Comparison of ENCODE assay signal across 21 cellular contexts in the genomic region with DNA sequence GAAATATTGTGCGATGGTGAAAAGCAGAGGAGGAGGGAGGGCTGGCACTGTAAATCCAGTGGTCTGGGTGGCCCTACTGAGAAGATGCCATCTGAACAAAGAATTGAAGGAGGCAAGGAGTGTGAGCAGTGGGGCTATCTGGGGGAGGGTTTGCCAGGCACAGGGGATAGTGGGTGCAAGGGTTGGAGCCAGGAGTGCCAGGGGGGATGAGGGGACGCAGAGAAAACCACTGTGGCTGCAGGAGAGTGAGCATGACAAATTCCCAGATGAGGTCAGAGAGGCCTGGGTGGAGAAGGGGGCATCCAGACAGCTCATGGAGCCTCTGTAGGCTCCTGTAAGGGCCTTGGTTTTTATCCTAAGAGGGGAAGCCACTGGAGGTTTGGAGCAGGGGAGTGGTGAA. TPM values are rescaled to one million over a fixed set of nuclear protein-coding genes. Genes with fewer than 3 reads are reported as not detected.
DNase-seq lines count a peak whose midpoint lies in the region; ATAC-seq and TF ChIP-seq lines count a peak whose summit lies in the region.
"Had no signal": no experiment of that assay in that cellular context is flagged by ENCODE, and none has a peak within 500 bp of the region (broad histone marks: within the 10 kb centered on the region; RNA-seq: fewer than 3 reads in every experiment).

No MANE protein-coding gene starts in this region.

- no peak for ATAC-seq in activated T-helper 17 cell treated with anti-CD3 and anti-CD28 coated beads, Interleukin-2, amount 50 U/mL, for 72 hours (replicated peaks)
- ATAC-seq in left ventricle myocardium superior, result no peak
- ATAC-seq: heart right ventricle; left lung; PC-3; stimulated activated naive CD8-positive, alpha-beta T cell treated with anti-CD3 and anti-CD28 coated beads, Interleukin-15, amount 100 ng/mL, for 72 hours had no signal

- POLR2A ChIA-PET in Caco-2 (lab: Charles Lee), result interaction anchor here (0.6 kb wide), 1 partner anchor 503 kb away, joined by 4 read pairs; the partner anchor contains the start of gene TAC4

- H3K4me1 Mint-ChIP-seq in T-helper 2 cell treated with Interferon-gamma antibody and Interleukin-4, amounts not matched to agents 5 μg/mL and 100 μg/mL, for 36 hours (ENCODE audit: low read depth), result peaks cover 19% of the 10 kb centered on the region
- H3K4me1 Mint-ChIP-seq in Caco-2 (ENCODE audit: low read depth, unreplicated experiment) (peaks cover 14% of the 10 kb centered on the region), nephron progenitor cell (peaks cover 44% of the 10 kb centered on the region)
- H3K4me1 Mint-ChIP-seq in activated T-helper 17 cell treated with anti-CD3 and anti-CD28 coated beads, Interleukin-2, amount 50 U/mL, for 72 hours, result peaks cover 24% of the 10 kb centered on the region

- CTCF ChIA-PET in Caco-2 (lab: Charles Lee), result interaction anchor here (1.9 kb wide), 1 partner anchor 12 kb away, joined by 7 read pairs; no protein-coding TSS in a partner anchor

- H3K4me3 Mint-ChIP-seq in T-helper 2 cell treated with Interferon-gamma antibody and Interleukin-4, amounts not matched to agents 5 μg/mL and 100 μg/mL, for 36 hours, result no peak overlapping the region
- no peak overlapping the region for H3K4me3 Mint-ChIP-seq in Caco-2 (ENCODE audit: unreplicated experiment)
- H3K4me3 Mint-ChIP-seq in activated T-helper 17 cell treated with anti-CD3 and anti-CD28 coated beads, Interleukin-2, amount 50 U/mL, for 72 hours, result no peak overlapping the region
- no peak overlapping the region for H3K4me3 Mint-ChIP-seq in nephron progenitor cell
- H3K4me3 Mint-ChIP-seq: activated B cell treated with CpG ODN at 0.5 μM for 24 hours; B cell; stimulated activated naive CD8-positive, alpha-beta T cell treated with anti-CD3 and anti-CD28 coated beads, Interleukin-15, amount 100 ng/mL, for 72 hours had no signal

- no peaks in the 10 kb centered on the region for H3K9me3 Mint-ChIP-seq in T-helper 2 cell treated with Interferon-gamma antibody and Interleukin-4, amounts not matched to agents 5 μg/mL and 100 μg/mL, for 36 hours
- H3K9me3 Mint-ChIP-seq in Caco-2 (ENCODE audit: unreplicated experiment) (no peaks in the 10 kb centered on the region), nephron progenitor cell (no peaks in the 10 kb centered on the region)
- H3K9me3 Mint-ChIP-seq in activated T-helper 17 cell treated with anti-CD3 and anti-CD28 coated beads, Interleukin-2, amount 50 U/mL, for 72 hours, result no peaks in the 10 kb centered on the region
- H3K9me3 Mint-ChIP-seq: activated B cell treated with CpG ODN at 0.5 μM for 24 hours; stimulated activated naive CD8-positive, alpha-beta T cell treated with anti-CD3 and anti-CD28 coated beads, Interleukin-15, amount 100 ng/mL, for 72 hours had no signal

- DNase-seq in T-helper 2 cell treated with Interferon-gamma antibody and Interleukin-4, amounts not matched to agents 5 μg/mL and 100 μg/mL, for 36 hours (ENCODE audit: low spot score), result no peak
- no peak for DNase-seq in T-helper 2 cell
- DNase-seq in Caco-2, result peak in 1 of 2 experiments; percentile 34
- DNase-seq in nephron progenitor cell, result no peak
- no peak for DNase-seq in NOMO-1 treated with dmso at 0.1 percent for 144 hours (lab: John Stamatoyannopoulos, UW; ENCODE audit: unreplicated experiment)
- no peak for DNase-seq in left ventricle myocardium superior
- DNase-seq in pons (ENCODE audit: low spot score), result no peak
- DNase-seq: activated B cell treated with CpG ODN at 0.5 μM for 24 hours; brain microvascular endothelial cell; cortex of kidney; heart right ventricle; NCI-H1048; NCI-H1930; PC-3; small intestine; stimulated activated naive CD8-positive, alpha-beta T cell treated with anti-CD3 and anti-CD28 coated beads, Interleukin-15, amount 100 ng/mL, for 72 hours; trophoblast cell had no signal

- no peak for TF ChIP-seq CTCF in Caco-2 (IDR thresholded peaks at IDR 0.05; ENCODE audit: insufficient read depth in 1 of 2, low read depth in 1 of 2, low read length in 1 of 2, severe bottlenecking in 1 of 2, unreplicated experiment in 1 of 2)
- no peak for TF ChIP-seq CTCF in nephron progenitor cell (IDR thresholded peaks at IDR 0.05)

- BruUV-seq in Caco-2 (replicated peaks; lab: Mats Ljungman, UMichigan), result no TSS peak

- no peaks in the 10 kb centered on the region for H3K27me3 ChIP-seq in Caco-2 (replicated peaks; ENCODE audit: control insufficient read depth, insufficient read depth, low read length)
- H3K27me3 ChIP-seq: brain microvascular endothelial cell, heart right ventricle, left lung, SJSA1 had no signal

- H3K27me3 Mint-ChIP-seq in T-helper 2 cell treated with Interferon-gamma antibody and Interleukin-4, amounts not matched to agents 5 μg/mL and 100 μg/mL, for 36 hours (ENCODE audit: low read depth), result no peaks in the 10 kb centered on the region
- no peaks in the 10 kb centered on the region for H3K27me3 Mint-ChIP-seq in Caco-2 (ENCODE audit: insufficient read depth, unreplicated experiment)
- H3K27me3 Mint-ChIP-seq in activated T-helper 17 cell treated with anti-CD3 and anti-CD28 coated beads, Interleukin-2, amount 50 U/mL, for 72 hours, result no peaks in the 10 kb centered on the region
- peaks cover 6% of the 10 kb centered on the region for H3K27me3 Mint-ChIP-seq in nephron progenitor cell (ENCODE audit: low read depth, poor library complexity)
- H3K27me3 Mint-ChIP-seq: activated B cell treated with CpG ODN at 0.5 μM for 24 hours; B cell; stimulated activated naive CD8-positive, alpha-beta T cell treated with anti-CD3 and anti-CD28 coated beads, Interleukin-15, amount 100 ng/mL, for 72 hours had no signal

- H3K36me3 ChIP-seq in Caco-2 (ENCODE audit: control insufficient read depth, insufficient read depth, low read length), result peaks cover 5% of the 10 kb centered on the region

- H3K9me3 ChIP-seq in Caco-2, result no peaks in the 10 kb centered on the region
- H3K9me3 ChIP-seq: heart right ventricle, left lung, SJSA1 had no signal

- H3K27ac Mint-ChIP-seq in T-helper 2 cell treated with Interferon-gamma antibody and Interleukin-4, amounts not matched to agents 5 μg/mL and 100 μg/mL, for 36 hours, result peak overlapping the region; percentile 52
- H3K27ac Mint-ChIP-seq in Caco-2 (ENCODE audit: unreplicated experiment) (peak overlapping the region; percentile 40), nephron progenitor cell (peak overlapping the region; percentile 92)
- peak overlapping the region; percentile 75 for H3K27ac Mint-ChIP-seq in activated T-helper 17 cell treated with anti-CD3 and anti-CD28 coated beads, Interleukin-2, amount 50 U/mL, for 72 hours
- H3K27ac Mint-ChIP-seq: activated B cell treated with CpG ODN at 0.5 μM for 24 hours, B cell had no signal

- peaks cover 7% of the 10 kb centered on the region for H3K4me1 ChIP-seq in Caco-2

- intact Hi-C loops in Caco-2 (cut with micrococcal nuclease; ENCODE audit: unreplicated experiment) (no loop called here), left ventricle myocardium superior (cut with micrococcal nuclease) (no loop called here)

- peaks cover 16% of the 10 kb centered on the region for H3K36me3 Mint-ChIP-seq in T-helper 2 cell treated with Interferon-gamma antibody and Interleukin-4, amounts not matched to agents 5 μg/mL and 100 μg/mL, for 36 hours (ENCODE audit: low read depth)
- H3K36me3 Mint-ChIP-seq in Caco-2 (ENCODE audit: insufficient read depth, unreplicated experiment) (peaks cover 33% of the 10 kb centered on the region), nephron progenitor cell (ENCODE audit: low read depth) (peaks cover 27% of the 10 kb centered on the region)
- peaks cover 60% of the 10 kb centered on the region for H3K36me3 Mint-ChIP-seq in activated T-helper 17 cell treated with anti-CD3 and anti-CD28 coated beads, Interleukin-2, amount 50 U/mL, for 72 hours (ENCODE audit: low read depth)

- no peak overlapping the region for H3K4me3 ChIP-seq in Caco-2 (ENCODE audit: low read depth, low read length)
- H3K4me3 ChIP-seq: heart right ventricle, left lung, SJSA1 had no signal

RNA-seq across cellular contexts. Expression of gene XYLT2, which starts 4.8 kb away (rescaled TPM):
- total RNA-seq in Caco-2 (2022) (72.9 and 75.8 TPM in 2 replicates), left ventricle myocardium superior (18.0 TPM)
- 10 to 100 TPM; 38.5 to 95.1 TPM for total RNA-seq in activated T-helper 17 cell treated with anti-CD3 and anti-CD28 coated beads, Interleukin-2, amount 50 U/mL, for 72 hours

RNA-seq across cellular contexts. Expression of gene MRPL27, which starts 22.3 kb away (rescaled TPM):
- total RNA-seq in Caco-2 (2022), result 196 and 203 TPM in 2 replicates
- total RNA-seq in activated T-helper 17 cell treated with anti-CD3 and anti-CD28 coated beads, Interleukin-2, amount 50 U/mL, for 72 hours, result 100 to 1,000 TPM in 1 of 2 donors, 10 to 100 TPM in 1; 63.3 to 109 TPM
- 79.3 TPM for total RNA-seq in left ventricle myocardium superior

RNA-seq across cellular contexts. Expression of gene EME1, which starts 22.3 kb away (rescaled TPM):
- total RNA-seq in Caco-2 (2022) (43.5 and 48.5 TPM in 2 replicates), left ventricle myocardium superior (0.35 TPM)
- total RNA-seq in activated T-helper 17 cell treated with anti-CD3 and anti-CD28 coated beads, Interleukin-2, amount 50 U/mL, for 72 hours, result 10 to 100 TPM; 20.8 to 48.7 TPM

RNA-seq across cellular contexts. Expression of gene LRRC59, which starts 46.6 kb away (rescaled TPM):
- total RNA-seq in Caco-2 (2022) (324 and 336 TPM in 2 replicates), left ventricle myocardium superior (22.8 TPM)
- 100 to 1,000 TPM in 1 of 2 donors, 10 to 100 TPM in 1; 37.1 to 101 TPM for total RNA-seq in activated T-helper 17 cell treated with anti-CD3 and anti-CD28 coated beads, Interleukin-2, amount 50 U/mL, for 72 hours

Comparison
In these comparisons a context has a peak if more than half of its experiments do, and no peak if none do; other contexts are left out.
1. H3K27ac Mint-ChIP-seq: peak in every context shown above with its lines; median percentile 92 in nephron progenitor cell; 75 in activated T-helper 17 cell treated with anti-CD3 and anti-CD28 coated beads, Interleukin-2, amount 50 U/mL, for 72 hours; 52 in T-helper 2 cell treated with Interferon-gamma antibody and Interleukin-4, amounts not matched to agents 5 μg/mL and 100 μg/mL, for 36 hours; 40 in Caco-2.
2. RNA of gene EME1, which starts 22.3 kb away (total RNA-seq): 20.8 to 48.7 TPM in activated T-helper 17 cell treated with anti-CD3 and anti-CD28 coated beads, Interleukin-2, amount 50 U/mL, for 72 hours and 43.5 to 48.5 TPM in Caco-2; 0.35 TPM in left ventricle myocardium superior (single experiment); every median in the first group is over 10 times any median in the second.